In the genomic region with DNA sequence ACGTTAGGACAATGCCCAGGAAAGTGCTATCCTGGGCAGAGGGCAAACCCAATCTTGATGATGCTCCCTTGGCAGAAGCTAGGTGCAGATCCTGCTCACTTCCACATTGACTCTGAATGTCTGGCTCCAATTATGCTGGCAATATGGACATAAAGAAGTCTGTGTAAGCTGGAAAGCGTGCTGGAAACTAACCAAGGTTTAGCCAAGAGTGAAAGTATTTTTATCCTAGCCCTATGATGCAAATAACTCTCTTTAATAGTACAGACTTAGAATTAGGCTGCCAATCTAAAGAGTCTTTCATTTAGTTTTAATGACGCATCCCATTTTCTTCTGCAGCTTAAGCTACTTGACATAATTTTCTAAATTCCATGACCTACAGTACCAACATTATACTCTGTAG, we compare ENCODE assay signal across 19 cellular contexts.
"Had no signal": no experiment of that assay in that cellular context is flagged by ENCODE, and none has a peak within 500 bp of the region (broad histone marks: within the 10 kb centered on the region; RNA-seq: fewer than 3 reads in every experiment).

No MANE protein-coding gene starts in this region.

- H3K27me3 ChIP-seq: cardiac muscle cell, esophagus squamous epithelium, gastroesophageal sphincter, heart right ventricle, stomach, testis, upper lobe of left lung had no signal

- H3K4me3 ChIP-seq: cardiac muscle cell, esophagus squamous epithelium, gastroesophageal sphincter, heart right ventricle, mucosa of descending colon, skin epidermis, stomach, testis, upper lobe of left lung had no signal

- DNase-seq: activated CD4-positive, alpha-beta T cell treated with anti-CD3 and anti-CD28 coated beads for 36 hours; activated CD4-positive, alpha-beta T cell treated with anti-CD3 and anti-CD28 coated beads, Interleukin-2, amount 50 U/mL, for 48 hours; activated gamma-delta T cell treated with Interleukin-2 at 50 U/mL for 16 hours; dermis blood vessel endothelial cell; effector memory CD4-positive, alpha-beta T cell; esophagus squamous epithelium; heart right ventricle; mesenchymal stem cell; mucosa of descending colon; naive B cell; right cardiac atrium; stimulated activated CD4-positive, alpha-beta T cell treated with anti-CD3 and anti-CD28 coated beads, Interleukin-15, amount 100 ng/mL, for 24 hours; stimulated activated CD4-positive, alpha-beta T cell treated with anti-CD3 and anti-CD28 coated beads, Interleukin-2, amount 100 ng/mL, for 48 hours; stomach; testis; upper lobe of left lung had no signal

- H3K36me3 ChIP-seq: cardiac muscle cell, esophagus squamous epithelium, gastroesophageal sphincter, heart right ventricle, stomach, upper lobe of left lung had no signal

- H3K4me1 ChIP-seq: esophagus squamous epithelium, upper lobe of left lung had no signal

- H3K9me3 ChIP-seq: esophagus squamous epithelium, gastroesophageal sphincter, heart right ventricle, mucosa of descending colon, stomach, testis, upper lobe of left lung had no signal

- H3K27ac ChIP-seq: cardiac muscle cell, esophagus squamous epithelium, gastroesophageal sphincter, heart right ventricle, skin epidermis, stomach, upper lobe of left lung had no signal
